1 cellular context compared by ENCODE assay signal in genomic region chr2:240560480-240561324, GRCh38.
TF ChIP-seq lines count a peak whose summit lies in the region.

No MANE protein-coding gene starts in this region.

TF ChIP-seq in HepG2, 621 proteins besides CTCF, POLR2A, EP300 and RAD21 (continued from another document and continues in another):
- TF ChIP-seq ZNF512B (CRISPR knock-in tag; IDR thresholded peaks at IDR 0.05; ENCODE audit: borderline replicate concordance) (no peak), ZNF513 (CRISPR knock-in tag; conservative IDR thresholded peaks at IDR 0.05) (no peak), ZNF629 (CRISPR knock-in tag; conservative IDR thresholded peaks at IDR 0.05) (no peak), HNRNPLL (IDR thresholded peaks at IDR 0.05; ENCODE audit: low read depth, low read length, poor library complexity, severe bottlenecking) (peak; percentile 66), ZNF205 (CRISPR knock-in tag; IDR thresholded peaks at IDR 0.05) (no peak), NCOA2 (CRISPR knock-in tag; IDR thresholded peaks at IDR 0.05) (no peak; the same call in 1 of the 2 replicates), ZFP36 (IDR thresholded peaks at IDR 0.05; ENCODE audit: borderline replicate concordance, low read depth, low read length, partially characterized antibody) (no peak), CBX5 (CRISPR knock-in tag; IDR thresholded peaks at IDR 0.05; ENCODE audit: borderline replicate concordance) (no peak), ZNF674 (CRISPR knock-in tag; IDR thresholded peaks at IDR 0.05; ENCODE audit: low read depth) (peak; percentile 95), ZNF34 (CRISPR knock-in tag; IDR thresholded peaks at IDR 0.05; ENCODE audit: borderline replicate concordance) (no peak), POGZ (CRISPR knock-in tag; IDR thresholded peaks at IDR 0.05) (peak; percentile 69), ZNF746 (CRISPR knock-in tag; IDR thresholded peaks at IDR 0.05) (peak; percentile 72), KDM4B (CRISPR knock-in tag; IDR thresholded peaks at IDR 0.05) (no peak), ARID4A (CRISPR knock-in tag; IDR thresholded peaks at IDR 0.05; ENCODE audit: borderline replicate concordance) (peak; percentile 55), KDM5B (CRISPR knock-in tag; IDR thresholded peaks at IDR 0.05; ENCODE audit: borderline replicate concordance) (peak; percentile 45; the same call in 1 of the 2 replicates), CREB1 (IDR thresholded peaks at IDR 0.05) (peak; percentile 64; the same call in 1 of the 2 replicates), CREB1 (CRISPR knock-in tag; IDR thresholded peaks at IDR 0.05) (no peak), ESRRA (CRISPR knock-in tag; IDR thresholded peaks at IDR 0.05; ENCODE audit: low read depth) (no peak), ZNF567 (CRISPR knock-in tag; IDR thresholded peaks at IDR 0.05; ENCODE audit: borderline replicate concordance) (no peak), PRPF4 (IDR thresholded peaks at IDR 0.05; ENCODE audit: low read depth, low read length, poor library complexity, severe bottlenecking) (no peak), PAWR (CRISPR knock-in tag; IDR thresholded peaks at IDR 0.05; ENCODE audit: borderline replicate concordance) (no peak), ZMAT3 (CRISPR knock-in tag; conservative IDR thresholded peaks at IDR 0.05) (peak; percentile 88; the same call in 1 of the 2 replicates), KAT7 (CRISPR knock-in tag; IDR thresholded peaks at IDR 0.05; ENCODE audit: borderline replicate concordance) (no peak), ZNF660 (CRISPR knock-in tag; IDR thresholded peaks at IDR 0.05; ENCODE audit: borderline replicate concordance, low read depth) (no peak), SP1 (IDR thresholded peaks at IDR 0.05) (peak; percentile 88), SP1 (CRISPR knock-in tag; IDR thresholded peaks at IDR 0.05) (peak; percentile 96), MLXIP (CRISPR knock-in tag; IDR thresholded peaks at IDR 0.05; ENCODE audit: borderline replicate concordance) (peak; percentile 26; the same call in 1 of the 2 replicates), SP5 (CRISPR knock-in tag; IDR thresholded peaks at IDR 0.05; ENCODE audit: borderline replicate concordance, low read depth) (peak; percentile 66), ZNF691 (CRISPR knock-in tag; IDR thresholded peaks at IDR 0.05; ENCODE audit: borderline replicate concordance, low read depth) (peak; percentile 16; the same call in 1 of the 2 replicates), ZNF780A (CRISPR knock-in tag; IDR thresholded peaks at IDR 0.05) (no peak), ZNF367 (CRISPR knock-in tag; IDR thresholded peaks at IDR 0.05; ENCODE audit: borderline replicate concordance) (peak; percentile 55; the same call in 1 of the 2 replicates), ZSCAN20 (CRISPR knock-in tag; IDR thresholded peaks at IDR 0.05; ENCODE audit: borderline replicate concordance) (peak; percentile 91), ZNF619 (CRISPR knock-in tag; IDR thresholded peaks at IDR 0.05) (no peak), ZSCAN25 (CRISPR knock-in tag; IDR thresholded peaks at IDR 0.05) (peak; percentile 89), ZXDC (CRISPR knock-in tag; IDR thresholded peaks at IDR 0.05) (no peak; the same call in none of the 2 replicates), ZNF383 (CRISPR knock-in tag; IDR thresholded peaks at IDR 0.05; ENCODE audit: borderline replicate concordance) (no peak), PBX2 (CRISPR knock-in tag; IDR thresholded peaks at IDR 0.05) (no peak), ZNF207 (IDR thresholded peaks at IDR 0.05; ENCODE audit: borderline replicate concordance) (no peak), NKX3-1 (CRISPR knock-in tag; IDR thresholded peaks at IDR 0.05) (no peak; the same call in 1 of the 2 replicates), GZF1 (CRISPR knock-in tag; IDR thresholded peaks at IDR 0.05) (no peak), ZNF777 (CRISPR knock-in tag; IDR thresholded peaks at IDR 0.05) (peak; percentile 99)
